Comparison of ENCODE assay signal across 30 cellular contexts in genomic region chr3:70291097-70291482, GRCh38. TPM values are rescaled to one million over a fixed set of nuclear protein-coding genes. Genes with fewer than 3 reads are reported as not detected.
"Had no signal": no experiment of that assay in that cellular context is flagged by ENCODE, and none has a peak within 500 bp of the region (broad histone marks: within the 10 kb centered on the region; RNA-seq: fewer than 3 reads in every experiment).

No MANE protein-coding gene starts in this region.

- H3K27ac ChIP-seq: Peyer's patch, SJSA1 had no signal

- H3K9ac ChIP-seq: SK-N-SH had no signal

- H3K9me3 ChIP-seq: Peyer's patch, SJSA1, SK-N-SH had no signal

- DNase-seq: Karpas-422, MM.1S, MV-4-11, NCI-H1092, NCI-H1105, NCI-H1417 treated with DMSO at 0.1 percent for 48 hours, NCI-H1436 treated with DMSO at 0.1 percent for 48 hours, NCI-H1694, NCI-H187, NCI-H1930, NCI-H2029 treated with DMSO at 0.1 percent for 48 hours, NCI-H2081 treated with DMSO at 0.1 percent for 48 hours, NCI-H2107, NCI-H2171, NCI-H226, NCI-H446 treated with DMSO at 0.1 percent for 48 hours, NCI-H510A, NCI-H524, NCI-H526, NCI-H82, Peyer's patch, Right ventricle myocardium superior, SHP77 treated with DMSO at 0.1 percent for 48 hours, SK-N-SH, SW 1271, T-helper 1 cell had no signal

- H3K36me3 ChIP-seq: Peyer's patch, SJSA1 had no signal

- H3K4me3 ChIP-seq: Peyer's patch, SJSA1 had no signal

- H3K27me3 ChIP-seq: Peyer's patch, SJSA1 had no signal

- H3K4me2 ChIP-seq: SK-N-SH had no signal

- H3K9me2 ChIP-seq: SK-N-SH had no signal

- H3K4me1 ChIP-seq: Peyer's patch, SJSA1 had no signal

RNA-seq across cellular contexts. Expression of gene MDFIC2, which starts 21.3 kb away (rescaled TPM):
- total RNA-seq: LHCN-M2, MCF 10A, OCI-LY7, Peyer's patch, Right ventricle myocardium superior, SJSA1 had no signal
- polyA plus RNA-seq: SK-N-SH had no signal
